In the genomic region with DNA sequence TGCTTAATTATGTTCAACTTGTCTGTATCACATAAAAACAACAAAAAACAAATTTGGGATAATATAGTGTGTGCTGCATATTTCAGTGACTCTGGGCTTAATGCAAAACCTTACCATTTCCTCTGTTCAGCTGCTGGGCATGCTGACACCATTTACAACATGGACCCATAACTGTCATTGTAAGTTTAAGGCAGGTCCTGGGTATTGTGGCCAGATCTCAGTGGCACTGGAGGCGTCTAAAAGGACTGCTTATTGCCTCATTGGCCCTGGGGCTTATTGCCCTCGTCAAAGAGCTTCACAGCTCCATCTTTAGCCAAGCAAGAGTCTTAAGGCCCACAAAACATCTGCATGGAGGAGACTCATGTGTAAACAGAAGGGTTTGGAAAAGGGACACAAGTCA, we compare ENCODE assay signal across 23 cellular contexts.
"Had no signal": no experiment of that assay in that cellular context is flagged by ENCODE, and none has a peak within 500 bp of the region (broad histone marks: within the 10 kb centered on the region; RNA-seq: fewer than 3 reads in every experiment).

No MANE protein-coding gene starts in this region.

- DNase-seq: activated CD4-positive, alpha-beta T cell treated with anti-CD3 and anti-CD28 coated beads for 36 hours; activated CD4-positive, CD25-positive, alpha-beta regulatory T cell; activated CD8-positive, alpha-beta memory T cell treated with anti-CD3 and anti-CD28 coated beads, Interleukin-2, amount 10 ng/mL, durations not matched to agents 7 days and 5 days; activated CD8-positive, alpha-beta T cell treated with anti-CD3 and anti-CD28 coated beads, Interleukin-2, amount 10 ng/mL, durations not matched to agents 7 days and 5 days; activated naive CD4-positive, alpha-beta T cell; activated T-cell treated with anti-CD3 and anti-CD28 coated beads, Interleukin-2, amount 50 U/mL, for 48 hours; foreskin keratinocyte; heart left ventricle; hypothalamus; immature natural killer cell; naive B cell; nephron progenitor cell; occipital lobe; psoas muscle; sigmoid colon; small intestine; stimulated activated CD4-positive, alpha-beta T cell treated with anti-CD3 and anti-CD28 coated beads, Interleukin-4, amount 100 ng/mL, for 24 hours; uterus had no signal

- H3K27me3 ChIP-seq: esophagus muscularis mucosa, foreskin keratinocyte, sigmoid colon, uterus had no signal

- H3K4me1 ChIP-seq: esophagus muscularis mucosa, foreskin keratinocyte, heart left ventricle, parathyroid adenoma, psoas muscle, sigmoid colon, uterus had no signal

- H3K9me3 ChIP-seq: esophagus muscularis mucosa, heart left ventricle, psoas muscle, thoracic aorta, uterus had no signal

- H3K27ac ChIP-seq: esophagus muscularis mucosa, foreskin keratinocyte, heart left ventricle, parathyroid adenoma, psoas muscle, sigmoid colon, thoracic aorta, uterus had no signal

- H3K36me3 ChIP-seq: esophagus muscularis mucosa, heart left ventricle, sigmoid colon, thoracic aorta, uterus had no signal

- ATAC-seq: activated CD4-positive, alpha-beta T cell treated with anti-CD3 and anti-CD28 coated beads for 36 hours; activated CD8-positive, alpha-beta memory T cell treated with anti-CD3 and anti-CD28 coated beads, Interleukin-2, amount 10 ng/mL, durations not matched to agents 7 days and 5 days; activated CD8-positive, alpha-beta T cell treated with anti-CD3 and anti-CD28 coated beads, Interleukin-2, amount 10 ng/mL, durations not matched to agents 7 days and 5 days; activated naive CD4-positive, alpha-beta T cell treated with anti-CD3 and anti-CD28 coated beads, Interleukin-2, amount 50 U/mL, for 72 hours; foreskin keratinocyte; heart left ventricle; psoas muscle; stimulated activated effector memory CD8-positive, alpha-beta T cell treated with anti-CD3 and anti-CD28 coated beads, Interleukin-12 subunit alpha, Interleukin-12 subunit beta, amount 100 ng/mL, for 72 hours had no signal

- H3K4me3 ChIP-seq: esophagus muscularis mucosa, heart left ventricle, psoas muscle, sigmoid colon, thoracic aorta, uterus had no signal
